In the genomic region with DNA sequence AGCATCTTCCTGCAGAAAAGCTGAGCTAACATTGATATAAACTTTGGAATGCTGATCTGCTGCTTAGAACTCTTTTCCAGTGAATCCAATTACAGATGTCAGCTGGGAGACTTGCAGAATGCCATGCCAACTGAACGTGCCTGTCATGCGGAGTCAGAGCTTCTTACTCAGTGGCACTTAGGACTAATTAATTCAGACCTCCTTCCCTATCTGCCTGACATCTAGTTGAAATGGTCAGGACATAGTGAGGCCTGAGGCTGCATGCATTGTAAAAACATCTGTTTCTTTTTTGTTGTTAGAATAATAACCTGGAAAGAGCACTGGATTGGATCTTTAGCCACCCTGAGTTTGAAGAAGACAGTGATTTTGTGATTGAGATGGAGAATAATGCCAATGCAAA, we compare ENCODE assay signal across 19 cellular contexts.
DNase-seq lines count a peak whose midpoint lies in the region; ATAC-seq, FAIRE-seq and TF ChIP-seq lines count a peak whose summit lies in the region.
"Had no signal": no experiment of that assay in that cellular context is flagged by ENCODE, and none has a peak within 500 bp of the region (broad histone marks: within the 10 kb centered on the region; RNA-seq: fewer than 3 reads in every experiment).

No MANE protein-coding gene starts in this region.

- BruUV-seq in A673 (replicated peaks; lab: Mats Ljungman, UMichigan), result no TSS peak

- H3K4me3 ChIP-seq in A673 (ENCODE audit: low read depth, low read length, poor library complexity, severe bottlenecking) (no peak overlapping the region), foreskin fibroblast (ENCODE audit: low read depth in 1 of 2, low read length in 2 of 2) (no peak overlapping the region)
- H3K4me3 ChIP-seq: A549, K562 had no signal

- no peak for ATAC-seq in activated T-cell treated with anti-CD3 and anti-CD28 coated beads, Interleukin-2, amount 50 U/mL, for 4 hours
- ATAC-seq in GM19395 (IDR thresholded peaks at IDR 0.05; ENCODE audit: unreplicated experiment), result no peak
- ATAC-seq: A549, K562, PC-3 had no signal

- no peaks in the 10 kb centered on the region for H3K9me3 Mint-ChIP-seq in activated T-cell treated with anti-CD3 and anti-CD28 coated beads, Interleukin-2, amount 50 U/mL, for 4 hours

- H3K4me3 Mint-ChIP-seq in activated T-cell treated with anti-CD3 and anti-CD28 coated beads, Interleukin-2, amount 50 U/mL, for 4 hours, result no peak overlapping the region

- CTCF ChIA-PET in A673 (lab: Charles Lee), result no interaction called here

- H3K27me3 Mint-ChIP-seq in activated T-cell treated with anti-CD3 and anti-CD28 coated beads, Interleukin-2, amount 50 U/mL, for 4 hours (ENCODE audit: low read depth), result no peaks in the 10 kb centered on the region

- FAIRE-seq in D721Med (lab: Jason Lieb, UNC), result no peak
- FAIRE-seq: A549, H54, K562 had no signal

- H3K27me3 ChIP-seq in A673 (replicated peaks; ENCODE audit: insufficient read depth, low read depth, low read length, poor library complexity), result no peaks in the 10 kb centered on the region

- H3K9me3 ChIP-seq in A673 (ENCODE audit: low read depth, low read length, poor library complexity, severe bottlenecking), result no peaks in the 10 kb centered on the region
- H3K9me3 ChIP-seq: A549 had no signal

- DNase-seq in A673 (ENCODE audit: low spot score), result peak; percentile 45
- DNase-seq in EH (ENCODE audit: low read depth), result peak; percentile 70
- peak; percentile 83 for DNase-seq in SK-N-DZ (ENCODE audit: low spot score)
- DNase-seq in foreskin fibroblast, result peak; percentile 12 to 29
- no peak for DNase-seq in activated T-cell treated with anti-CD3 and anti-CD28 coated beads, Interleukin-2, amount 50 U/mL, for 4 hours
- DNase-seq in activated naive CD4-positive, alpha-beta T cell (lab: John Stamatoyannopoulos, UW), result no peak
- no peak for DNase-seq in D721Med (ENCODE audit: insufficient read length, low spot score)
- DNase-seq: DMS 273 treated with DMSO at 0.1 percent for 48 hours, NCI-H1105, NCI-H2081, NCI-H510A, NCI-H774, PC-3, RPMI8226, SHP77 treated with DMSO at 0.1 percent for 48 hours had no signal

- H3K4me1 Mint-ChIP-seq in activated T-cell treated with anti-CD3 and anti-CD28 coated beads, Interleukin-2, amount 50 U/mL, for 4 hours (ENCODE audit: low read depth), result no peaks in the 10 kb centered on the region

- peaks cover 41% of the 10 kb centered on the region for H3K36me3 Mint-ChIP-seq in activated T-cell treated with anti-CD3 and anti-CD28 coated beads, Interleukin-2, amount 50 U/mL, for 4 hours (ENCODE audit: insufficient read depth)

- intact Hi-C loops in A673 (cut with micrococcal nuclease; ENCODE audit: unreplicated experiment), result loop anchor here (5.0 kb wide), 1 partner anchor 837 kb away; the partner anchor contains the start of gene TTC14

- peaks cover 24% of the 10 kb centered on the region for H3K36me3 ChIP-seq in A673 (ENCODE audit: insufficient read depth, low read length, poor library complexity, severe bottlenecking)

- peaks cover 64% of the 10 kb centered on the region for H3K4me1 ChIP-seq in A673 (ENCODE audit: insufficient read depth, low read length, poor library complexity, severe bottlenecking)

- no peak for TF ChIP-seq CTCF in A673 (conservative IDR thresholded peaks at IDR 0.05; ENCODE audit: low read depth, low read length)
- no peak for TF ChIP-seq CTCF in foreskin fibroblast (IDR thresholded peaks at IDR 0.05; ENCODE audit: low read depth, low read length)
- TF ChIP-seq CTCF in D721Med (IDR thresholded peaks at IDR 0.05; ENCODE audit: insufficient read depth, missing control alignments), result no peak

- H3K27ac ChIP-seq in A673 (ENCODE audit: low read depth, low read length, poor library complexity, severe bottlenecking), result peak overlapping the region; percentile 44
- H3K27ac ChIP-seq: A549 had no signal

- POLR2A ChIA-PET in A673 (lab: Charles Lee; ENCODE audit: low non-redundant PET), result no interaction called here

Comparison
In these comparisons a context has a peak if more than half of its experiments do, and no peak if none do; other contexts are left out.
1. DNase-seq: peak in A673 (single experiment), EH (single experiment), SK-N-DZ (single experiment) and foreskin fibroblast (2 of 2); none in activated T-cell treated with anti-CD3 and anti-CD28 coated beads, Interleukin-2, amount 50 U/mL, for 4 hours (single experiment), activated naive CD4-positive, alpha-beta T cell (0 of 4) and D721Med (single experiment).